Comparison of ENCODE assay signal across 8 cellular contexts in genomic region chr4:44629280-44629866, GRCh38. TPM values are rescaled to one million over a fixed set of nuclear protein-coding genes. Genes with fewer than 3 reads are reported as not detected.
A peak's percentile ranks its signal among the peaks of the same experiment; 100 is the strongest.
DNase-seq lines count a peak whose midpoint lies in the region; ATAC-seq, FAIRE-seq and TF ChIP-seq lines count a peak whose summit lies in the region.

No MANE protein-coding gene starts in this region.

- TF ChIP-seq CTCF in cardiac fibroblast (IDR thresholded peaks at IDR 0.05; ENCODE audit: low read depth, low read length): peak; percentile 68

- H3K27me3 ChIP-seq in MG63: no peaks in the 10 kb centered on the region

- DNase-seq in ACHN (peak; percentile 57), GM12892 (ENCODE audit: insufficient read length) (no peak), MG63 (peak; percentile 7), SKM-1 treated with dmso at 0.1 percent for 144 hours (lab: John Stamatoyannopoulos, UW; ENCODE audit: unreplicated experiment) (peak; percentile 50), cardiac fibroblast (ENCODE audit: low read depth in 2 of 2) (peak; percentile 63 to 71), kidney glomerular epithelial cell (lab: John Stamatoyannopoulos, UW) (peak; percentile 60)
- DNase-seq in stimulated activated CD4-positive, alpha-beta T cell treated with anti-CD3 and anti-CD28 coated beads, TNF-alpha, amount 100 ng/mL, for 48 hours (ENCODE audit: low read depth in 3 of 3): peak in 2 of 3 donors; percentile 8 to 11

- peak; percentile 63 for FAIRE-seq in GM12892 (lab: Jason Lieb, UNC)

- in situ Hi-C loops in ACHN (cut with HindIII; ENCODE audit: low pct_ligation_motif_present, low pct_unique_long_range_greater_than_20kb, low sequenced_read_pairs): no loop called here

- H3K4me3 ChIP-seq in MG63 (no peak overlapping the region), cardiac fibroblast (replicated peaks in 1 of 2; ENCODE audit: low read depth in 2 of 2, low read length in 2 of 2) (no peak overlapping the region)

- peak; percentile 97 for ATAC-seq in HG02610 (IDR thresholded peaks at IDR 0.05; ENCODE audit: unreplicated experiment)

- H3K36me3 ChIP-seq in MG63: no peaks in the 10 kb centered on the region

- TF ChIP-seq POLR2A in GM12892 (IDR thresholded peaks at IDR 0.05; ENCODE audit: low read depth, low read length): no peak

- no peaks in the 10 kb centered on the region for H3K9me3 ChIP-seq in MG63

RNA-seq across cellular contexts. Expression of gene YIPF7, which starts 22.1 kb away (rescaled TPM):
- not detected for polyA plus RNA-seq in GM12892 (2012; ENCODE audit: missing spikeins)
- total RNA-seq in MG63 (2014; rRNA removed; shearing (Covaris generic); ENCODE audit: low replicate concordance): not detected in 2 replicates

RNA-seq across cellular contexts. Expression of gene GUF1, which starts 48.8 kb away (rescaled TPM):
- 21.8 TPM for polyA plus RNA-seq in GM12892 (2012; ENCODE audit: missing spikeins)
- 4.2 and 8.1 TPM in 2 replicates for total RNA-seq in MG63 (2014; rRNA removed; shearing (Covaris generic); ENCODE audit: low replicate concordance)
